ENCODE assay signal across 18 cellular contexts in genomic region chr6:6635869-6636268, GRCh38. TPM values are rescaled to one million over a fixed set of nuclear protein-coding genes. Genes with fewer than 3 reads are reported as not detected.
DNase-seq lines count a peak whose midpoint lies in the region; ATAC-seq and TF ChIP-seq lines count a peak whose summit lies in the region.
"Had no signal": no experiment of that assay in that cellular context is flagged by ENCODE, and none has a peak within 500 bp of the region (broad histone marks: within the 10 kb centered on the region; RNA-seq: fewer than 3 reads in every experiment).

No MANE protein-coding gene starts in this region.

- H3K4me3 ChIP-seq in mammary epithelial cell (replicated peaks in 1 of 3; ENCODE audit: insufficient read depth in 1 of 3, low read depth in 2 of 3, low read length in 3 of 3): no peak overlapping the region
- H3K4me3 ChIP-seq: sigmoid colon had no signal

- TF ChIP-seq CTCF in mammary epithelial cell (conservative IDR thresholded peaks at IDR 0.05 in 1 of 2, IDR thresholded peaks at IDR 0.05 in 1 of 2; ENCODE audit: extremely low read depth in 1 of 2, insufficient read depth in 1 of 2, low read depth in 1 of 2, low read length in 2 of 2) (no peak), WTC11 (IDR thresholded peaks at IDR 0.05) (no peak)

- no TSS peak for BruUV-seq in mammary epithelial cell (replicated peaks; lab: Mats Ljungman, UMichigan)

- in situ Hi-C loops in mammary epithelial cell (cut with MboI; ENCODE audit: low sequenced_read_pairs in 2 of 2): no loop called here

- no peak overlapping the region for H2AFZ ChIP-seq in mammary epithelial cell (ENCODE audit: low read depth, low read length)

- CTCF ChIA-PET in mammary epithelial cell (lab: Charles Lee; ENCODE audit: low non-redundant PET) (no interaction called here), WTC11 (lab: Charles Lee) (no interaction called here)

- H3K9ac ChIP-seq in mammary epithelial cell (ENCODE audit: insufficient read depth, low read length): no peak overlapping the region

- H3K4me3 Mint-ChIP-seq in WTC11: no peak overlapping the region
- H3K4me3 Mint-ChIP-seq: activated CD4-positive, alpha-beta T cell treated with anti-CD3 and anti-CD28 coated beads, Interleukin-2, amount 10 ng/mL, durations not matched to agents 7 days and 5 days; T-helper 2 cell treated with Interferon-gamma antibody and Interleukin-4, amounts not matched to agents 5 μg/mL and 100 μg/mL, for 36 hours had no signal

- intact Hi-C loops in mammary epithelial cell (cut with micrococcal nuclease): no loop called here

- WGBS in mammary epithelial cell (ENCODE audit: low coverage, missing lambda C conversion rate): 100% methylated on average over 1 of the region's 3 CpGs

- H3K9me3 Mint-ChIP-seq in WTC11: peaks cover 4% of the 10 kb centered on the region; the same call in 1 of the 2 replicates
- H3K9me3 Mint-ChIP-seq: activated CD4-positive, alpha-beta T cell treated with anti-CD3 and anti-CD28 coated beads, Interleukin-2, amount 10 ng/mL, durations not matched to agents 7 days and 5 days; T-helper 2 cell treated with Interferon-gamma antibody and Interleukin-4, amounts not matched to agents 5 μg/mL and 100 μg/mL, for 36 hours had no signal

- H3K79me2 ChIP-seq in mammary epithelial cell (ENCODE audit: insufficient read depth, low read length): no peaks in the 10 kb centered on the region

- H3K27ac ChIP-seq in caudate nucleus (ENCODE audit: low read depth, low read length): no peak overlapping the region
- no peak overlapping the region for H3K27ac ChIP-seq in mammary epithelial cell (ENCODE audit: insufficient read depth, low read depth, low read length)
- H3K27ac ChIP-seq: sigmoid colon had no signal

- H3K27ac Mint-ChIP-seq in WTC11: no peak overlapping the region
- H3K27ac Mint-ChIP-seq: activated CD4-positive, alpha-beta T cell treated with anti-CD3 and anti-CD28 coated beads, Interleukin-2, amount 10 ng/mL, durations not matched to agents 7 days and 5 days had no signal

- H3K36me3 Mint-ChIP-seq in WTC11: no peaks in the 10 kb centered on the region; the same call in 1 of the 2 replicates

- DNase-seq in caudate nucleus (lab: John Stamatoyannopoulos, UW) (no peak), mammary epithelial cell (no peak), NCI-H1694 (lab: John Stamatoyannopoulos, UW) (no peak), WTC11 (ENCODE audit: low spot score) (no peak)
- DNase-seq: activated CD4-positive, alpha-beta T cell treated with anti-CD3 and anti-CD28 coated beads, Interleukin-2, amount 10 ng/mL, durations not matched to agents 7 days and 5 days; aorta; H7; NCI-H2029 treated with DMSO at 0.1 percent for 48 hours; sigmoid colon; stimulated activated naive CD8-positive, alpha-beta T cell treated with anti-CD3 and anti-CD28 coated beads, Interleukin-15, Interleukin-2, amounts not matched to agents 100 U/mL and 50 U/mL, for 24 hours had no signal

- H3K4me1 ChIP-seq in mammary epithelial cell (ENCODE audit: insufficient read depth, low read length): no peaks in the 10 kb centered on the region
- H3K4me1 ChIP-seq: sigmoid colon had no signal

- ATAC-seq in GM18502 (IDR thresholded peaks at IDR 0.05; ENCODE audit: poor library complexity, unreplicated experiment) (peak; percentile 58), GM21367 (IDR thresholded peaks at IDR 0.05; ENCODE audit: unreplicated experiment) (peak; percentile 69), HG02938 (IDR thresholded peaks at IDR 0.05; ENCODE audit: unreplicated experiment) (peak; percentile 53), HG03571 (IDR thresholded peaks at IDR 0.05; ENCODE audit: unreplicated experiment) (peak; percentile 55), WTC11 (no peak)
- ATAC-seq: stimulated activated naive CD8-positive, alpha-beta T cell treated with anti-CD3 and anti-CD28 coated beads, Interleukin-15, Interleukin-2, amounts not matched to agents 100 U/mL and 50 U/mL, for 24 hours had no signal

- H3K4me1 Mint-ChIP-seq in WTC11: peaks cover 35% of the 10 kb centered on the region

- H3K4me2 ChIP-seq in mammary epithelial cell (ENCODE audit: insufficient read depth, low read depth, low read length): no peak overlapping the region

- H3K27me3 Mint-ChIP-seq in WTC11 (ENCODE audit: low read depth): no peaks in the 10 kb centered on the region
- H3K27me3 Mint-ChIP-seq: activated CD4-positive, alpha-beta T cell treated with anti-CD3 and anti-CD28 coated beads, Interleukin-2, amount 10 ng/mL, durations not matched to agents 7 days and 5 days had no signal

- no peaks in the 10 kb centered on the region for H3K27me3 ChIP-seq in mammary epithelial cell (ENCODE audit: insufficient read depth, low read length)
- H3K27me3 ChIP-seq: sigmoid colon had no signal

- POLR2A ChIA-PET in WTC11 (lab: Charles Lee): no interaction called here

- H3K36me3 ChIP-seq in mammary epithelial cell (ENCODE audit: insufficient read depth, low read length): no peaks in the 10 kb centered on the region
- H3K36me3 ChIP-seq: sigmoid colon had no signal

- no peaks in the 10 kb centered on the region for H4K20me1 ChIP-seq in mammary epithelial cell (ENCODE audit: insufficient read depth, low read length)

- dilution Hi-C loops in mammary epithelial cell (cut with HindIII; ENCODE audit: low sequenced_read_pairs): no loop called here

- H3K9me3 ChIP-seq in mammary epithelial cell (replicated peaks; ENCODE audit: insufficient read depth, low read length): no peaks in the 10 kb centered on the region
- H3K9me3 ChIP-seq: sigmoid colon had no signal

TF ChIP-seq in WTC11, 78 proteins besides CTCF, POLR2A, EP300 and RAD21 (continues in another document):
- TF ChIP-seq ZNF219 (CRISPR knock-in tag; IDR thresholded peaks at IDR 0.05; ENCODE audit: borderline replicate concordance) (no peak), ZBTB21 (CRISPR knock-in tag; IDR thresholded peaks at IDR 0.05; ENCODE audit: borderline replicate concordance) (no peak), E2F4 (CRISPR knock-in tag; IDR thresholded peaks at IDR 0.05; ENCODE audit: borderline replicate concordance, low read depth) (no peak), ATF6 (CRISPR knock-in tag; IDR thresholded peaks at IDR 0.05) (no peak), FOXK1 (CRISPR knock-in tag; IDR thresholded peaks at IDR 0.05) (no peak), ZNF232 (CRISPR knock-in tag; IDR thresholded peaks at IDR 0.05) (no peak), ZNF263 (CRISPR knock-in tag; IDR thresholded peaks at IDR 0.05; ENCODE audit: low read depth) (no peak), RELA (CRISPR knock-in tag; IDR thresholded peaks at IDR 0.05; ENCODE audit: borderline replicate concordance) (no peak), TEAD4 (CRISPR knock-in tag; IDR thresholded peaks at IDR 0.05) (no peak), MXD4 (CRISPR knock-in tag; IDR thresholded peaks at IDR 0.05; ENCODE audit: borderline replicate concordance) (no peak)
- TF ChIP-seq, protein P1, sequence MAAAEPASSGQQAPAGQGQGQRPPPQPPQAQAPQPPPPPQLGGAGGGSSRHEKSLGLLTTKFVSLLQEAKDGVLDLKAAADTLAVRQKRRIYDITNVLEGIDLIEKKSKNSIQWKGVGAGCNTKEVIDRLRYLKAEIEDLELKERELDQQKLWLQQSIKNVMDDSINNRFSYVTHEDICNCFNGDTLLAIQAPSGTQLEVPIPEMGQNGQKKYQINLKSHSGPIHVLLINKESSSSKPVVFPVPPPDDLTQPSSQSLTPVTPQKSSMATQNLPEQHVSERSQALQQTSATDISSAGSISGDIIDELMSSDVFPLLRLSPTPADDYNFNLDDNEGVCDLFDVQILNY (CRISPR knock-in tag; IDR thresholded peaks at IDR 0.05): no peak
- TF ChIP-seq, protein P2, sequence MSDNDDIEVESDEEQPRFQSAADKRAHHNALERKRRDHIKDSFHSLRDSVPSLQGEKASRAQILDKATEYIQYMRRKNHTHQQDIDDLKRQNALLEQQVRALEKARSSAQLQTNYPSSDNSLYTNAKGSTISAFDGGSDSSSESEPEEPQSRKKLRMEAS (CRISPR knock-in tag; IDR thresholded peaks at IDR 0.05): no peak
- TF ChIP-seq, protein P3, sequence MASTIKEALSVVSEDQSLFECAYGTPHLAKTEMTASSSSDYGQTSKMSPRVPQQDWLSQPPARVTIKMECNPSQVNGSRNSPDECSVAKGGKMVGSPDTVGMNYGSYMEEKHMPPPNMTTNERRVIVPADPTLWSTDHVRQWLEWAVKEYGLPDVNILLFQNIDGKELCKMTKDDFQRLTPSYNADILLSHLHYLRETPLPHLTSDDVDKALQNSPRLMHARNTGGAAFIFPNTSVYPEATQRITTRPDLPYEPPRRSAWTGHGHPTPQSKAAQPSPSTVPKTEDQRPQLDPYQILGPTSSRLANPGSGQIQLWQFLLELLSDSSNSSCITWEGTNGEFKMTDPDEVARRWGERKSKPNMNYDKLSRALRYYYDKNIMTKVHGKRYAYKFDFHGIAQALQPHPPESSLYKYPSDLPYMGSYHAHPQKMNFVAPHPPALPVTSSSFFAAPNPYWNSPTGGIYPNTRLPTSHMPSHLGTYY (CRISPR knock-in tag; IDR thresholded peaks at IDR 0.05): no peak

RNA-seq across cellular contexts. Expression of gene LY86, which starts 47.3 kb away (rescaled TPM):
- total RNA-seq in mammary epithelial cell: not detected
- polyA plus RNA-seq in mammary epithelial cell: not detected
- not detected for polyA minus RNA-seq in mammary epithelial cell
- total RNA-seq in WTC11 (2021): 0.16 to 0.21 TPM in 2 of 3 replicates, not detected in the other
- total RNA-seq: dermis microvascular lymphatic vessel endothelial cell, H7, lung microvascular endothelial cell had no signal
- polyA plus RNA-seq: neural cell had no signal
